30 cellular contexts compared by ENCODE assay signal in genomic region chrX:45267007-45267406, GRCh38.
"Had no signal": no experiment of that assay in that cellular context is flagged by ENCODE, and none has a peak within 500 bp of the region (broad histone marks: within the 10 kb centered on the region; RNA-seq: fewer than 3 reads in every experiment).

No MANE protein-coding gene starts in this region.

- ATAC-seq: activated CD4-positive, alpha-beta T cell treated with anti-CD3 and anti-CD28 coated beads for 36 hours; activated CD8-positive, alpha-beta memory T cell treated with anti-CD3 and anti-CD28 coated beads, Interleukin-2, amount 10 ng/mL, durations not matched to agents 7 days and 5 days; activated CD8-positive, alpha-beta T cell treated with anti-CD3 and anti-CD28 coated beads, Interleukin-2, amount 10 ng/mL, durations not matched to agents 7 days and 5 days; activated naive CD8-positive, alpha-beta T cell treated with anti-CD3 and anti-CD28 coated beads, Interleukin-2, amount 50 U/mL, for 24 hours; gastroesophageal sphincter; heart right ventricle had no signal

- H2AFZ ChIP-seq: hepatocyte had no signal

- H3K27ac ChIP-seq: adrenal gland, breast epithelium, cardiac muscle cell, colonic mucosa, epithelial cell of prostate, esophagus squamous epithelium, gastroesophageal sphincter, heart right ventricle, hepatocyte had no signal

- H3K4me1 ChIP-seq: adrenal gland, breast epithelium, colonic mucosa, esophagus squamous epithelium, gastroesophageal sphincter, heart right ventricle had no signal

- H3K79me2 ChIP-seq: hepatocyte had no signal

- H3K4me3 ChIP-seq: adrenal gland, breast epithelium, cardiac muscle cell, colonic mucosa, esophagus squamous epithelium, gastroesophageal sphincter, heart right ventricle, hepatocyte had no signal

- FAIRE-seq: endometrium had no signal

- DNase-seq: activated CD4-positive, alpha-beta memory T cell treated with anti-CD3 and anti-CD28 coated beads for 36 hours; activated CD4-positive, alpha-beta T cell treated with anti-CD3 and anti-CD28 coated beads for 36 hours; activated CD4-positive, alpha-beta T cell treated with anti-CD3 and anti-CD28 coated beads, Interleukin-2, amount 10 ng/mL, durations not matched to agents 24 days and 14 days; activated CD4-positive, CD25-positive, alpha-beta regulatory T cell; activated CD4-positive, CD25-positive, alpha-beta regulatory T cell treated with anti-CD3 and anti-CD28 coated beads, Interleukin-2, amount 50 U/mL, for 72 hours; activated CD8-positive, alpha-beta memory T cell treated with anti-CD3 and anti-CD28 coated beads, Interleukin-2, amount 10 ng/mL, durations not matched to agents 7 days and 5 days; activated CD8-positive, alpha-beta memory T cell treated with anti-CD3 and anti-CD28 coated beads, Interleukin-2, amount 50 U/mL, for 4 hours; activated CD8-positive, alpha-beta T cell treated with anti-CD3 and anti-CD28 coated beads, Interleukin-2, amount 10 ng/mL, durations not matched to agents 7 days and 5 days; activated effector memory CD4-positive, alpha-beta T cell treated with anti-CD3 and anti-CD28 coated beads, Interleukin-2, amount 50 U/mL, for 16 hours; activated naive CD4-positive, alpha-beta T cell treated with anti-CD3 and anti-CD28 coated beads for 36 hours; activated naive CD8-positive, alpha-beta T cell treated with anti-CD3 and anti-CD28 coated beads for 36 hours; activated naive CD8-positive, alpha-beta T cell treated with anti-CD3 and anti-CD28 coated beads, Interleukin-2, amount 50 U/mL, for 24 hours; activated T-cell treated with anti-CD3 and anti-CD28 coated beads, Interleukin-2, amount 50 U/mL, for 1 hour; activated T-cell treated with anti-CD3 and anti-CD28 coated beads, Interleukin-2, amount 50 U/mL, for 48 hours; adrenal gland; amygdala; aorta; central memory CD4-positive, alpha-beta T cell; cerebellar nuclear complex; colonic mucosa; effector CD8-positive, alpha-beta T cell; esophagus squamous epithelium; foreskin melanocyte; heart right ventricle had no signal

- H3K27me3 ChIP-seq: cardiac muscle cell, colonic mucosa, esophagus squamous epithelium, gastroesophageal sphincter, hepatocyte had no signal

- H3K4me2 ChIP-seq: hepatocyte had no signal

- H3K9me3 ChIP-seq: adrenal gland, breast epithelium, colonic mucosa, esophagus squamous epithelium, gastroesophageal sphincter, heart right ventricle had no signal

- H3K36me3 ChIP-seq: adrenal gland, breast epithelium, cardiac muscle cell, colonic mucosa, esophagus squamous epithelium, gastroesophageal sphincter, heart right ventricle had no signal
